ENCODE assay signal across 10 cellular contexts in the genomic region with DNA sequence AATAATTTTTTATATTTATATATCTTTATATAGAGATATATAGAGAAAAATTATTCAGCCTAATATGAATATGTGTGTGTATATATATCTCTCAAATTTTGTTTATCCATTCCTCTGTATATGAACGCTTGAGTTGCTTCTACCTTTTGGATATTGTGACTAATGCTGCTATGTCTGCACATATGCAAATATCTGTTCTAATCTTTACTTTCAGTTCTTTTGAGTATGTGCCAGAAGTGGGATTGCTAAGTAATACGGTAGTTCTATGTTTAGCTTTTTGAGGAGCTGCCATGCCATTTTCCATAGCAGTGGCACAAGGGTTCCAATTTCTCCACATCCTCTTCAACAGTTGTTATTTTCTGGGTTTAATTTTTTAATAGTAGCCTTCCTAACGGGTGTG.
DNase-seq lines count a peak whose midpoint lies in the region; ATAC-seq, FAIRE-seq and TF ChIP-seq lines count a peak whose summit lies in the region.
"Had no signal": no experiment of that assay in that cellular context is flagged by ENCODE, and none has a peak within 500 bp of the region (broad histone marks: within the 10 kb centered on the region; RNA-seq: fewer than 3 reads in every experiment).

No MANE protein-coding gene starts in this region.

- no peak overlapping the region for H3K4me3 ChIP-seq in choroid plexus epithelial cell (ENCODE audit: low read depth, low read length)

- no peak for FAIRE-seq in D721Med (lab: Jason Lieb, UNC)

- TF ChIP-seq CTCF in choroid plexus epithelial cell (conservative IDR thresholded peaks at IDR 0.05; ENCODE audit: low read depth, low read length) (no peak), D721Med (IDR thresholded peaks at IDR 0.05; ENCODE audit: insufficient read depth, missing control alignments) (no peak)

- DNase-seq in choroid plexus epithelial cell (ENCODE audit: low read depth), result peak; percentile 65
- no peak for DNase-seq in AG08395 (ENCODE audit: low spot score)
- DNase-seq in GOT3 (lab: John Stamatoyannopoulos, UW), result no peak
- no peak for DNase-seq in cerebellar cortex (ENCODE audit: low spot score)
- DNase-seq in D721Med (ENCODE audit: insufficient read length, low spot score), result no peak
- DNase-seq: endodermal cell, NCI-H1436 treated with DMSO at 0.1 percent for 48 hours had no signal

- ATAC-seq in GM18511 (IDR thresholded peaks at IDR 0.05; ENCODE audit: unreplicated experiment), result peak; percentile 79
- peak; percentile 73 for ATAC-seq in GM21423 (IDR thresholded peaks at IDR 0.05; ENCODE audit: unreplicated experiment)
- ATAC-seq in HG03378 (IDR thresholded peaks at IDR 0.05; ENCODE audit: unreplicated experiment), result peak; percentile 96
